In the genomic region with DNA sequence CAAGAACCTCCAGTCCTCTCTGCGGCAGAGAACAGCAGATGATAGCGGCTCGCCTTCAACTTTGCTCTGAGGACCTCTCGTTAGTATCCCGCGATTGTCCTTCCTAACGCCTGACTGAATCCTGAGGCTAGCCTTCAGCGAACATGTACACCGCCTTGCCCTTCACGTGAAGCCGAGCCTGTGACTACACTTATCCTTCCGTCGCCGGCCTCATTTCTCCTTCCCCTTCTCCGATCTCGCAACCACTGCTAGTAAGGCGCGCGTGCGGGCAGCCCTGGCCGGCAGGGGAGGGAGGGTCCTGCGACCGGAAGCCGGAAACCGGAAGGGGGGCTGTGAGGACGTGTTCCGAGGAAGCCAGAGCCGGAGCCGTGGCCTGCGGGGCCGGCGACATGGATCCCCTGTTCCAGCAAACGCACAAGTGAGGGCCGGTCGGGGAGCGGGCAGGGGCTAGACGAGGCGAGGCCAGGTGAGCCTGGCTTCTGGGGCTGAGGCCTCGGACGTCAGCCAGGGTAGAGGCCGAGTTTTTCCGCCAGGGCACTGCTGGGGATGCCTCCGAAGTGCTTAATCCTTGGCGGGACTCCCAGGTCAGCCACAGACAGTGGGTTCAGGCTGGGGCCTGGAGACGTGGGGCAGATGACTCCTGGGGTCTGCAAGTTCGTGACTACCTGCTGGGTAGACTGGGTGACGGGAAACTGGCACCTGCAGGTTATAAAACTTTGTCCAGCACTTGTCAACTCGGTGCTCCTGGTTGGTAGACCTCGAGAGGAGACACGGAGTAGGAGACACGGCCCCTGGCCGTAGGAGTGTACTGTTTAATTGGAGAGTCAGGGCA, we compare ENCODE assay signal across 1 cellular context.
TF ChIP-seq lines count a peak whose summit lies in the region.

A gene (plus strand): TSS at position 357 of the 832 bp plus-strand sequence. CDS start 33 bp downstream, at position 390.

TF ChIP-seq in A549, 52 proteins besides CTCF, POLR2A, EP300 and RAD21 (continued from another document):
- TF ChIP-seq, protein P1, sequence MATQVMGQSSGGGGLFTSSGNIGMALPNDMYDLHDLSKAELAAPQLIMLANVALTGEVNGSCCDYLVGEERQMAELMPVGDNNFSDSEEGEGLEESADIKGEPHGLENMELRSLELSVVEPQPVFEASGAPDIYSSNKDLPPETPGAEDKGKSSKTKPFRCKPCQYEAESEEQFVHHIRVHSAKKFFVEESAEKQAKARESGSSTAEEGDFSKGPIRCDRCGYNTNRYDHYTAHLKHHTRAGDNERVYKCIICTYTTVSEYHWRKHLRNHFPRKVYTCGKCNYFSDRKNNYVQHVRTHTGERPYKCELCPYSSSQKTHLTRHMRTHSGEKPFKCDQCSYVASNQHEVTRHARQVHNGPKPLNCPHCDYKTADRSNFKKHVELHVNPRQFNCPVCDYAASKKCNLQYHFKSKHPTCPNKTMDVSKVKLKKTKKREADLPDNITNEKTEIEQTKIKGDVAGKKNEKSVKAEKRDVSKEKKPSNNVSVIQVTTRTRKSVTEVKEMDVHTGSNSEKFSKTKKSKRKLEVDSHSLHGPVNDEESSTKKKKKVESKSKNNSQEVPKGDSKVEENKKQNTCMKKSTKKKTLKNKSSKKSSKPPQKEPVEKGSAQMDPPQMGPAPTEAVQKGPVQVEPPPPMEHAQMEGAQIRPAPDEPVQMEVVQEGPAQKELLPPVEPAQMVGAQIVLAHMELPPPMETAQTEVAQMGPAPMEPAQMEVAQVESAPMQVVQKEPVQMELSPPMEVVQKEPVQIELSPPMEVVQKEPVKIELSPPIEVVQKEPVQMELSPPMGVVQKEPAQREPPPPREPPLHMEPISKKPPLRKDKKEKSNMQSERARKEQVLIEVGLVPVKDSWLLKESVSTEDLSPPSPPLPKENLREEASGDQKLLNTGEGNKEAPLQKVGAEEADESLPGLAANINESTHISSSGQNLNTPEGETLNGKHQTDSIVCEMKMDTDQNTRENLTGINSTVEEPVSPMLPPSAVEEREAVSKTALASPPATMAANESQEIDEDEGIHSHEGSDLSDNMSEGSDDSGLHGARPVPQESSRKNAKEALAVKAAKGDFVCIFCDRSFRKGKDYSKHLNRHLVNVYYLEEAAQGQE (IDR thresholded peaks at IDR 0.05), result 0 out of 2 replicates have a peak, but pooled peaks have one; percentile 22
- TF ChIP-seq MAZ (IDR thresholded peaks at IDR 0.05; ENCODE audit: borderline replicate concordance, low read depth, low read length) (peak; percentile 65; the same call in 1 of the 2 replicates), CEBPB (IDR thresholded peaks at IDR 0.05) (no peak), HOXA7 (CRISPR knock-in tag; IDR thresholded peaks at IDR 0.05) (no peak), PHF8 (IDR thresholded peaks at IDR 0.05; ENCODE audit: borderline replicate concordance, low read depth) (peak; percentile 100), MYC (IDR thresholded peaks at IDR 0.05; ENCODE audit: borderline replicate concordance, low read length) (peak; percentile 81)
- TF ChIP-seq, protein P2, sequence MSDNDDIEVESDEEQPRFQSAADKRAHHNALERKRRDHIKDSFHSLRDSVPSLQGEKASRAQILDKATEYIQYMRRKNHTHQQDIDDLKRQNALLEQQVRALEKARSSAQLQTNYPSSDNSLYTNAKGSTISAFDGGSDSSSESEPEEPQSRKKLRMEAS (IDR thresholded peaks at IDR 0.05), result peak; percentile 90
